Comparison of ENCODE assay signal across 24 cellular contexts in genomic region chr9:4755026-4755609, GRCh38. TPM values are rescaled to one million over a fixed set of nuclear protein-coding genes. Genes with fewer than 3 reads are reported as not detected.
DNase-seq lines count a peak whose midpoint lies in the region; ATAC-seq and TF ChIP-seq lines count a peak whose summit lies in the region.
"Had no signal": no experiment of that assay in that cellular context is flagged by ENCODE, and none has a peak within 500 bp of the region (broad histone marks: within the 10 kb centered on the region; RNA-seq: fewer than 3 reads in every experiment).

No MANE protein-coding gene starts in this region.

- ATAC-seq in GM19395 (IDR thresholded peaks at IDR 0.05; ENCODE audit: unreplicated experiment) (peak; percentile 51), HG03045 (IDR thresholded peaks at IDR 0.05; ENCODE audit: unreplicated experiment) (no peak), HG02973 (IDR thresholded peaks at IDR 0.05; ENCODE audit: unreplicated experiment) (no peak)
- ATAC-seq: body of pancreas, right cardiac atrium had no signal

- H3K4me3 ChIP-seq in GM12865 (ENCODE audit: low read depth, low read length) (no peak overlapping the region), endodermal cell (ENCODE audit: low read length) (no peak overlapping the region)
- H3K4me3 ChIP-seq: body of pancreas, GM23248, lung, neural progenitor cell had no signal

- H3K4me3 Mint-ChIP-seq in mesothelial cell of epicardium: no peak overlapping the region
- H3K4me3 Mint-ChIP-seq in endodermal cell: no peak overlapping the region
- H3K4me3 Mint-ChIP-seq: activated CD4-positive, alpha-beta T cell treated with anti-CD3 and anti-CD28 coated beads, Interleukin-2, amount 10 ng/mL, durations not matched to agents 24 days and 14 days; neural progenitor cell had no signal

- H3K27ac Mint-ChIP-seq in mesothelial cell of epicardium (peak overlapping the region; percentile 23), endodermal cell (no peak overlapping the region)
- H3K27ac Mint-ChIP-seq: activated CD4-positive, alpha-beta T cell treated with anti-CD3 and anti-CD28 coated beads, Interleukin-2, amount 10 ng/mL, durations not matched to agents 24 days and 14 days; neural progenitor cell had no signal

- WGBS in endodermal cell (ENCODE audit: insufficient coverage in 1 of 2, insufficient read length in 1 of 2), 2 experiments: 90 to 94% methylated on average over 3 to 4 of the region's 5 CpGs

- no peaks in the 10 kb centered on the region for H3K27me3 ChIP-seq in endodermal cell (ENCODE audit: control insufficient read depth, insufficient read depth, low read length, poor library complexity, severe bottlenecking)
- H3K27me3 ChIP-seq: body of pancreas, neural progenitor cell had no signal

- H3K36me3 ChIP-seq in endodermal cell (ENCODE audit: control insufficient read depth, insufficient read depth, low read length): no peaks in the 10 kb centered on the region
- H3K36me3 ChIP-seq: neural progenitor cell, WERI-Rb-1 had no signal

- no peaks in the 10 kb centered on the region for H3K4me1 ChIP-seq in endodermal cell (ENCODE audit: control insufficient read depth, insufficient read depth, low read length)
- H3K4me1 ChIP-seq: body of pancreas, neural progenitor cell had no signal

- peaks cover 1% of the 10 kb centered on the region for H3K27me3 Mint-ChIP-seq in mesothelial cell of epicardium (ENCODE audit: low read depth)
- H3K27me3 Mint-ChIP-seq in endodermal cell (ENCODE audit: insufficient read depth): no peaks in the 10 kb centered on the region

- TF ChIP-seq CTCF in GM12865 (IDR thresholded peaks at IDR 0.05; ENCODE audit: insufficient read depth, low read depth, low read length, missing control alignments) (no peak), mesothelial cell of epicardium (IDR thresholded peaks at IDR 0.05; ENCODE audit: unreplicated experiment) (no peak), endodermal cell (conservative IDR thresholded peaks at IDR 0.05) (no peak)

- peaks cover 5% of the 10 kb centered on the region for H3K4me1 Mint-ChIP-seq in mesothelial cell of epicardium
- peaks cover 29% of the 10 kb centered on the region for H3K4me1 Mint-ChIP-seq in endodermal cell
- H3K4me1 Mint-ChIP-seq: neural progenitor cell had no signal

- no peak overlapping the region for H3K9ac ChIP-seq in endodermal cell (ENCODE audit: extremely low read depth, low read length, poor library complexity, severe bottlenecking)
- H3K9ac ChIP-seq: GM23248, neural progenitor cell had no signal

- H3K9me3 Mint-ChIP-seq in mesothelial cell of epicardium: no peaks in the 10 kb centered on the region
- peaks cover 5% of the 10 kb centered on the region for H3K9me3 Mint-ChIP-seq in endodermal cell
- H3K9me3 Mint-ChIP-seq: activated CD4-positive, alpha-beta T cell treated with anti-CD3 and anti-CD28 coated beads, Interleukin-2, amount 10 ng/mL, durations not matched to agents 24 days and 14 days had no signal

- H3K27ac ChIP-seq in endodermal cell (ENCODE audit: low read depth, low read length): no peak overlapping the region
- H3K27ac ChIP-seq: body of pancreas, GM23248, neural progenitor cell, WERI-Rb-1 had no signal

- H3K9me3 ChIP-seq in endodermal cell (ENCODE audit: control insufficient read depth, low read length): no peaks in the 10 kb centered on the region
- H3K9me3 ChIP-seq: body of pancreas had no signal

- DNase-seq in GM12865 (ENCODE audit: low read depth): peak; percentile 26
- DNase-seq in RPMI7951 (ENCODE audit: low read depth): peak; percentile 61
- DNase-seq in mesothelial cell of epicardium (ENCODE audit: low spot score in 2 of 2, unreplicated experiment in 2 of 2): no peak
- DNase-seq in stimulated activated naive CD4-positive, alpha-beta T cell treated with Interleukin-2 at 50 U/mL for 16 hours (lab: John Stamatoyannopoulos, UW): no peak
- no peak for DNase-seq in endodermal cell
- DNase-seq: activated CD4-positive, alpha-beta T cell treated with anti-CD3 and anti-CD28 coated beads, Interleukin-2, amount 10 ng/mL, durations not matched to agents 24 days and 14 days; activated naive CD4-positive, alpha-beta T cell; activated T-cell treated with anti-CD3 and anti-CD28 coated beads, Interleukin-2, amount 50 U/mL, for 48 hours; body of pancreas; cerebellar nuclear complex; DMS53; GM23248; NCI-H1694; NCI-H510A; right cardiac atrium; SIG-M5; SW 1271; T-helper 9 cell; WERI-Rb-1 had no signal

- H3K36me3 Mint-ChIP-seq in mesothelial cell of epicardium (no peaks in the 10 kb centered on the region), endodermal cell (ENCODE audit: low read depth) (no peaks in the 10 kb centered on the region)
- H3K36me3 Mint-ChIP-seq: neural progenitor cell had no signal

RNA-seq across cellular contexts. Expression of gene AK3, which starts 14.1 kb away (rescaled TPM):
- total RNA-seq in RPMI7951 (2014; rRNA removed; shearing (Covaris generic)): 57.7 and 70.5 TPM in 2 replicates
- 48.5 to 57.2 TPM (median 54.2 TPM) in 3 replicates for total RNA-seq in mesothelial cell of epicardium
- 10 to 100 TPM; 51.5 to 59.8 TPM for total RNA-seq in endodermal cell
- 65.6 TPM for polyA plus RNA-seq in endodermal cell (2013, experiment 1 of 2)
- polyA plus RNA-seq in endodermal cell (2013, experiment 2 of 2): 59.0 TPM

RNA-seq across cellular contexts. Expression of gene RCL1, which starts 37.6 kb away (rescaled TPM):
- 8.4 and 8.6 TPM in 2 replicates for total RNA-seq in RPMI7951 (2014; rRNA removed; shearing (Covaris generic))
- total RNA-seq in mesothelial cell of epicardium: 21.2 to 22.8 TPM (median 21.4 TPM) in 3 replicates
- 10 to 100 TPM; 13.2 to 18.6 TPM for total RNA-seq in endodermal cell
- 13.7 TPM for polyA plus RNA-seq in endodermal cell (2013, experiment 1 of 2)
- 13.8 TPM for polyA plus RNA-seq in endodermal cell (2013, experiment 2 of 2)

Comparison
In these comparisons a context has a peak if more than half of its experiments do, and no peak if none do; other contexts are left out.
1. DNase-seq: peak in GM12865 (single experiment) and RPMI7951 (single experiment); none in mesothelial cell of epicardium (0 of 2), stimulated activated naive CD4-positive, alpha-beta T cell treated with Interleukin-2 at 50 U/mL for 16 hours (single experiment) and endodermal cell (single experiment).